24 cellular contexts compared by ENCODE assay signal in genomic region chr5:31967461-31967860, GRCh38.
"Had no signal": no experiment of that assay in that cellular context is flagged by ENCODE, and none has a peak within 500 bp of the region (broad histone marks: within the 10 kb centered on the region; RNA-seq: fewer than 3 reads in every experiment).

No MANE protein-coding gene starts in this region.

- H3K27me3 ChIP-seq: MG63 had no signal

- H3K4me2 ChIP-seq: SK-N-SH had no signal

- H3K9ac ChIP-seq: SK-N-SH had no signal

- ATAC-seq: HepG2 had no signal

- DNase-seq: IMR-90, Karpas-422, KG1, MG63, NCI-H1092, NCI-H1105 treated with DMSO at 0.1 percent for 48 hours, NCI-H1417 treated with DMSO at 0.1 percent for 48 hours, NCI-H146, NCI-H1694 treated with DMSO at 0.1 percent for 48 hours, NCI-H1930, NCI-H2081, NCI-H2107, NCI-H226, NCI-H446, NCI-H510A, NCI-H524 treated with DMSO at 0.1 percent for 48 hours, NCI-H69, NCI-H774, RPMI8226, SHP77, SK-N-SH, SW 1271 had no signal

- H3K4me3 ChIP-seq: MG63 had no signal

- H3K36me3 ChIP-seq: MG63 had no signal

- H3K9me3 ChIP-seq: MG63, SK-N-SH had no signal

- FAIRE-seq: HepG2, RCC 7860 had no signal
